ENCODE assay signal across 23 cellular contexts in the genomic region with DNA sequence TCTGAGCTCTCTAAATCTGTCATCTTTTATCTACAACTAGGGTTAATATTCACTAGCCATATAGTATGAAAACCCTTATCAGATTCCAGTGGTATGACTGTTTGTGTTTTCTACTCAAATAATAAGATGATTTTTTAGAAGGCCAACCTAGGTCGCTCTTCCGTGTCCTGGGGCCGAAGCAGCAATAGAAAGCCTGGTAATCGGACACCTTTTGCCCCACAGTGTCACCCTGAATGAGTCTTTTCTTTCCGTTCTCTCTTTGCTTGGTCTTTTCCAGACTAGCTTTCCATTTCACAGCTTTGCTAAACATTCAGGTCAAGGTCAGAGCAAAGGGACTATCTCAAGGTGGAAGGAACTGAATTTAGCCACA.
DNase-seq lines count a peak whose midpoint lies in the region; ATAC-seq, FAIRE-seq and TF ChIP-seq lines count a peak whose summit lies in the region.
"Had no signal": no experiment of that assay in that cellular context is flagged by ENCODE, and none has a peak within 500 bp of the region (broad histone marks: within the 10 kb centered on the region; RNA-seq: fewer than 3 reads in every experiment).

No MANE protein-coding gene starts in this region.

- H3K27ac Mint-ChIP-seq in CD4-positive, alpha-beta memory T cell = peak overlapping the region in 5 of 7 donors; percentile 0 to 84 (median 53)
- H3K27ac Mint-ChIP-seq in dendritic cell treated with granulocyte-macrophage colony-stimulating factor and Interleukin-4, amounts not matched to agents 40 ng/mL and 50 ng/mL, for 4 days = peak overlapping the region; percentile 35
- H3K27ac Mint-ChIP-seq: activated CD4-positive, alpha-beta T cell treated with anti-CD3 and anti-CD28 coated beads for 36 hours; activated naive CD8-positive, alpha-beta T cell treated with anti-CD3 and anti-CD28 coated beads, Interleukin-2, amount 50 U/mL, for 24 hours had no signal

- POLR2A ChIA-PET in CD4-positive, alpha-beta memory T cell (lab: Charles Lee; ENCODE audit: partially characterized antibody) = interaction anchor here (0.7 to 6.7 kb wide), 6 partner anchors 57 to 354 kb away, joined by 3 to 114 read pairs (median 4); a partner anchor contains a TSS

- peaks cover 5% of the 10 kb centered on the region for H3K79me2 ChIP-seq in parathyroid adenoma

- no peaks in the 10 kb centered on the region for H3K36me3 ChIP-seq in CD4-positive, alpha-beta memory T cell (ENCODE audit: insufficient read depth, low read length)
- no peaks in the 10 kb centered on the region for H3K36me3 ChIP-seq in parathyroid adenoma (ENCODE audit: control insufficient read depth, insufficient read depth, low read length)
- H3K36me3 ChIP-seq: tibial nerve had no signal

- no peak for FAIRE-seq in RCC 7860 (lab: Jason Lieb, UNC)

- peaks cover 31 to 51% (median 39%) of the 10 kb centered on the region in 4 donors for H3K4me1 Mint-ChIP-seq in CD4-positive, alpha-beta memory T cell
- H3K4me1 Mint-ChIP-seq in dendritic cell treated with granulocyte-macrophage colony-stimulating factor and Interleukin-4, amounts not matched to agents 40 ng/mL and 50 ng/mL, for 4 days (ENCODE audit: low read depth) = peaks cover 49% of the 10 kb centered on the region

- H2AFZ ChIP-seq in parathyroid adenoma = peak overlapping the region; percentile 62

- H3K4me1 ChIP-seq in CD4-positive, alpha-beta memory T cell (ENCODE audit: insufficient read depth, low read length) = peaks cover 51% of the 10 kb centered on the region
- peaks cover 36% of the 10 kb centered on the region for H3K4me1 ChIP-seq in parathyroid adenoma

- CTCF ChIA-PET in CD4-positive, alpha-beta memory T cell (lab: Charles Lee; ENCODE audit: partially characterized antibody) = interaction anchor here (1.4 to 3.1 kb wide), 4 partner anchors 148 to 361 kb away, joined by 3 to 11 read pairs (median 7); no protein-coding TSS in a partner anchor

- intact Hi-C loops in CD4-positive, alpha-beta memory T cell (cut with micrococcal nuclease) = no loop called here
- intact Hi-C loops in dendritic cell treated with granulocyte-macrophage colony-stimulating factor and Interleukin-4, amounts not matched to agents 40 ng/mL and 50 ng/mL, for 4 days (cut with micrococcal nuclease) = loop anchor here (5.0 kb wide), 1 partner anchor 361 kb away; no protein-coding TSS in a partner anchor

- no peak for TF ChIP-seq CTCF in parathyroid adenoma (IDR thresholded peaks at IDR 0.05)

- DNase-seq in CD4-positive, alpha-beta memory T cell = no peak
- DNase-seq in RCC 7860 (ENCODE audit: low spot score) (peak; percentile 34), NCI-H1105 treated with DMSO at 0.1 percent for 48 hours (lab: John Stamatoyannopoulos, UW) (no peak), NCI-H2107 (lab: John Stamatoyannopoulos, UW) (no peak), RPMI8226 (no peak)
- DNase-seq: activated CD4-positive, alpha-beta T cell treated with anti-CD3 and anti-CD28 coated beads for 36 hours; activated naive CD8-positive, alpha-beta T cell treated with anti-CD3 and anti-CD28 coated beads, Interleukin-2, amount 50 U/mL, for 24 hours; caudate nucleus; erythroblast; foreskin melanocyte; H7; Karpas-422; naive thymus-derived CD8-positive, alpha-beta T cell; NCI-H1092; NCI-H2081; NCI-H510A treated with DMSO at 0.1 percent for 48 hours; posterior cingulate gyrus; stimulated activated CD4-positive, alpha-beta T cell treated with anti-CD3 and anti-CD28 coated beads, Interleukin-1b, Interleukin-23, amount 100 ng/mL, for 48 hours; stimulated activated naive CD4-positive, alpha-beta T cell had no signal

- no peak for ATAC-seq in HG03097 (IDR thresholded peaks at IDR 0.05; ENCODE audit: low FRiP score, unreplicated experiment)
- ATAC-seq: activated CD4-positive, alpha-beta T cell treated with anti-CD3 and anti-CD28 coated beads for 36 hours; activated naive CD8-positive, alpha-beta T cell treated with anti-CD3 and anti-CD28 coated beads, Interleukin-2, amount 50 U/mL, for 24 hours; naive thymus-derived CD8-positive, alpha-beta T cell had no signal

- no peak overlapping the region for H3K4me3 ChIP-seq in CD4-positive, alpha-beta memory T cell (ENCODE audit: low read length in 2 of 2)
- H3K4me3 ChIP-seq in parathyroid adenoma (ENCODE audit: low read depth, low read length) = peak overlapping the region; percentile 18
- H3K4me3 ChIP-seq: tibial nerve had no signal

- H3K9me3 Mint-ChIP-seq in CD4-positive, alpha-beta memory T cell = no peaks in the 10 kb centered on the region
- H3K9me3 Mint-ChIP-seq in dendritic cell treated with granulocyte-macrophage colony-stimulating factor and Interleukin-4, amounts not matched to agents 40 ng/mL and 50 ng/mL, for 4 days = no peaks in the 10 kb centered on the region
- H3K9me3 Mint-ChIP-seq: activated naive CD8-positive, alpha-beta T cell treated with anti-CD3 and anti-CD28 coated beads, Interleukin-2, amount 50 U/mL, for 24 hours; naive thymus-derived CD8-positive, alpha-beta T cell had no signal

- H3K9me3 ChIP-seq in CD4-positive, alpha-beta memory T cell (ENCODE audit: control insufficient read depth in 1 of 2, low read length in 2 of 2) = no peaks in the 10 kb centered on the region
- H3K9me3 ChIP-seq in parathyroid adenoma (ENCODE audit: control insufficient read depth, low read length) = no peaks in the 10 kb centered on the region
- H3K9me3 ChIP-seq: tibial nerve had no signal

- no peaks in the 10 kb centered on the region for H3K27me3 Mint-ChIP-seq in CD4-positive, alpha-beta memory T cell
- no peaks in the 10 kb centered on the region for H3K27me3 Mint-ChIP-seq in dendritic cell treated with granulocyte-macrophage colony-stimulating factor and Interleukin-4, amounts not matched to agents 40 ng/mL and 50 ng/mL, for 4 days
- H3K27me3 Mint-ChIP-seq: activated CD4-positive, alpha-beta T cell treated with anti-CD3 and anti-CD28 coated beads for 36 hours had no signal

- H3K27me3 ChIP-seq in CD4-positive, alpha-beta memory T cell (ENCODE audit: insufficient read depth, low read length) = no peaks in the 10 kb centered on the region
- no peaks in the 10 kb centered on the region for H3K27me3 ChIP-seq in parathyroid adenoma (ENCODE audit: control insufficient read depth, insufficient read depth, low read length)
- H3K27me3 ChIP-seq: tibial nerve had no signal

- peak overlapping the region in 2 of 8 donors; percentile 11 to 13 for H3K4me3 Mint-ChIP-seq in CD4-positive, alpha-beta memory T cell
- no peak overlapping the region for H3K4me3 Mint-ChIP-seq in dendritic cell treated with granulocyte-macrophage colony-stimulating factor and Interleukin-4, amounts not matched to agents 40 ng/mL and 50 ng/mL, for 4 days
- H3K4me3 Mint-ChIP-seq: activated CD4-positive, alpha-beta T cell treated with anti-CD3 and anti-CD28 coated beads for 36 hours; activated naive CD8-positive, alpha-beta T cell treated with anti-CD3 and anti-CD28 coated beads, Interleukin-2, amount 50 U/mL, for 24 hours had no signal

- no peak overlapping the region for H3K27ac ChIP-seq in CD4-positive, alpha-beta memory T cell (ENCODE audit: low read depth, low read length)
- peak overlapping the region; percentile 81 for H3K27ac ChIP-seq in parathyroid adenoma

- H3K36me3 Mint-ChIP-seq in CD4-positive, alpha-beta memory T cell = peaks cover 3 to 5% of the 10 kb centered on the region in 2 donors
- H3K36me3 Mint-ChIP-seq in dendritic cell treated with granulocyte-macrophage colony-stimulating factor and Interleukin-4, amounts not matched to agents 40 ng/mL and 50 ng/mL, for 4 days (ENCODE audit: low read depth) = no peaks in the 10 kb centered on the region

- no peak overlapping the region for H3K9ac ChIP-seq in parathyroid adenoma

- H3K4me2 ChIP-seq in parathyroid adenoma (ENCODE audit: low read length) = peak overlapping the region; percentile 31
